Comparison of ENCODE assay signal across 13 cellular contexts in genomic region chr1:40664167-40664537, GRCh38. TPM values are rescaled to one million over a fixed set of nuclear protein-coding genes. Genes with fewer than 3 reads are reported as not detected.
DNase-seq lines count a peak whose midpoint lies in the region; ATAC-seq and TF ChIP-seq lines count a peak whose summit lies in the region.
"Had no signal": no experiment of that assay in that cellular context is flagged by ENCODE, and none has a peak within 500 bp of the region (broad histone marks: within the 10 kb centered on the region; RNA-seq: fewer than 3 reads in every experiment).

No MANE protein-coding gene starts in this region.

- H3K9me2 ChIP-seq in PC-9 (ENCODE audit: insufficient read depth), result no peaks in the 10 kb centered on the region

- H3K14ac ChIP-seq in H9 (ENCODE audit: insufficient read depth, low read length), result no peak overlapping the region

- peak overlapping the region in 1 of 7 donors; percentile 24 for H3K27ac Mint-ChIP-seq in CD4-positive, alpha-beta memory T cell
- no peak overlapping the region; a peak in 1 of 7 replicates for H3K27ac Mint-ChIP-seq in H9

- no peak for DNase-seq in CD4-positive, alpha-beta memory T cell
- DNase-seq in H9, result no peak
- DNase-seq in SK-N-DZ (ENCODE audit: low spot score), result peak; percentile 20
- no peak for DNase-seq in mesendoderm
- DNase-seq in PC-9, result no peak
- DNase-seq in NCI-H2196 (lab: John Stamatoyannopoulos, UW; ENCODE audit: unreplicated experiment), result no peak
- DNase-seq: DMS79, NCI-H187 treated with DMSO at 0.1 percent for 48 hours, SHP77 treated with DMSO at 0.1 percent for 48 hours, spleen had no signal

- H3K23me2 ChIP-seq in H9 (ENCODE audit: insufficient read length, low read depth, low read length, poor library complexity, severe bottlenecking), result no peaks in the 10 kb centered on the region

- no peak overlapping the region for H4K91ac ChIP-seq in H9 (ENCODE audit: insufficient read length, low read depth, low read length)

- no peak overlapping the region for H3K4me3 ChIP-seq in CD4-positive, alpha-beta memory T cell (ENCODE audit: low read length in 2 of 2)
- H3K4me3 ChIP-seq in mesendoderm (ENCODE audit: low read length) (no peak overlapping the region), PC-9 (no peak overlapping the region)

- no peak overlapping the region for H2BK120ac ChIP-seq in H9 (ENCODE audit: low read depth, low read length, poor library complexity, severe bottlenecking)
- no peak overlapping the region for H2BK120ac ChIP-seq in mesendoderm (ENCODE audit: low read depth, low read length)

- H3K36me3 Mint-ChIP-seq in CD4-positive, alpha-beta memory T cell, result no peaks in the 10 kb centered on the region
- H3K36me3 Mint-ChIP-seq in H9 (ENCODE audit: insufficient read depth in 1 of 3, low read depth in 3 of 3), result no peaks in the 10 kb centered on the region

- H2BK20ac ChIP-seq in H9 (ENCODE audit: low read depth, low read length, poor library complexity, severe bottlenecking), result no peak overlapping the region

- no peak overlapping the region for H3K56ac ChIP-seq in H9 (ENCODE audit: insufficient read length, low read depth, low read length)
- peak overlapping the region; percentile 5 for H3K56ac ChIP-seq in mesendoderm (ENCODE audit: low read length)

- no peaks in the 10 kb centered on the region for H3K27me3 ChIP-seq in CD4-positive, alpha-beta memory T cell (ENCODE audit: insufficient read depth, low read length)
- no peaks in the 10 kb centered on the region for H3K27me3 ChIP-seq in H9 (ENCODE audit: insufficient read depth, low read length)
- H3K27me3 ChIP-seq in mesendoderm (ENCODE audit: insufficient read depth, low read length, poor library complexity), result no peaks in the 10 kb centered on the region
- H3K27me3 ChIP-seq in PC-9 (ENCODE audit: insufficient read depth, low read depth), result no peaks in the 10 kb centered on the region
- H3K27me3 ChIP-seq: spleen had no signal

- H3K27ac ChIP-seq in CD4-positive, alpha-beta memory T cell (ENCODE audit: low read depth, low read length), result no peak overlapping the region
- H3K27ac ChIP-seq in H9 (ENCODE audit: insufficient read length, low read depth, low read length) (no peak overlapping the region), mesendoderm (ENCODE audit: low read depth, low read length) (no peak overlapping the region), PC-9 (no peak overlapping the region)

- no peak overlapping the region for H2BK15ac ChIP-seq in H9 (ENCODE audit: low read depth, low read length)
- no peak overlapping the region for H2BK15ac ChIP-seq in mesendoderm (replicated peaks; ENCODE audit: low read depth)

- H3K4ac ChIP-seq in H9 (ENCODE audit: low read depth, low read length) (no peak overlapping the region), mesendoderm (ENCODE audit: low read depth, low read length) (peak overlapping the region; percentile 47)

- H4K20me1 ChIP-seq in H9 (ENCODE audit: control insufficient read depth, insufficient read depth, insufficient read length) (no peaks in the 10 kb centered on the region), PC-9 (ENCODE audit: insufficient read depth) (no peaks in the 10 kb centered on the region)

- no TSS peak for BruUV-seq in PC-9 (replicated peaks; lab: Mats Ljungman, UMichigan)

- no peak overlapping the region for H3T11ph ChIP-seq in H9 (ENCODE audit: low read length)

- H3K9me3 Mint-ChIP-seq in CD4-positive, alpha-beta memory T cell, result no peaks in the 10 kb centered on the region
- no peaks in the 10 kb centered on the region for H3K9me3 Mint-ChIP-seq in H9

- no peaks in the 10 kb centered on the region for H3K27me3 Mint-ChIP-seq in CD4-positive, alpha-beta memory T cell
- H3K27me3 Mint-ChIP-seq in H9 (ENCODE audit: low read depth), result peaks cover 11% of the 10 kb centered on the region

- H3K18ac ChIP-seq in H9 (ENCODE audit: insufficient read length, low read depth, low read length) (no peak overlapping the region), mesendoderm (ENCODE audit: low read length) (no peak overlapping the region)

- H3K79me2 ChIP-seq in H9 (ENCODE audit: insufficient read depth, low read length) (no peaks in the 10 kb centered on the region), mesendoderm (ENCODE audit: control insufficient read depth, insufficient read depth, low read length) (no peaks in the 10 kb centered on the region), PC-9 (ENCODE audit: low read depth) (no peaks in the 10 kb centered on the region)

- no peak overlapping the region for H2BK12ac ChIP-seq in H9 (ENCODE audit: insufficient read length, low read depth, low read length)

- H3K79me1 ChIP-seq in H9 (ENCODE audit: insufficient read depth, low read depth, low read length, poor library complexity, severe bottlenecking), result no peaks in the 10 kb centered on the region
- H3K79me1 ChIP-seq in mesendoderm (ENCODE audit: low read length), result no peaks in the 10 kb centered on the region

- WGBS in H9 (ENCODE audit: extremely low coverage, insufficient read length, low lambda C conversion rate), result no CpG with 5 or more reads among the region's 1 CpG
- WGBS in mesendoderm (ENCODE audit: extremely low coverage, insufficient coverage, low lambda C conversion rate), result no CpG with 5 or more reads among the region's 1 CpG

- no peak overlapping the region for H2BK5ac ChIP-seq in H9 (ENCODE audit: insufficient read length, low read length)
- H2BK5ac ChIP-seq in mesendoderm (ENCODE audit: low read length), result no peak overlapping the region

- no peaks in the 10 kb centered on the region for H3K36me3 ChIP-seq in CD4-positive, alpha-beta memory T cell (ENCODE audit: insufficient read depth, low read length)
- H3K36me3 ChIP-seq in mesendoderm (ENCODE audit: control insufficient read depth, insufficient read depth, low read length), result no peaks in the 10 kb centered on the region
- H3K36me3 ChIP-seq in PC-9 (ENCODE audit: low read depth), result no peaks in the 10 kb centered on the region
- H3K36me3 ChIP-seq: spleen had no signal

- H4K8ac ChIP-seq in H9 (replicated peaks; ENCODE audit: insufficient read length, low read depth, low read length), result no peak overlapping the region
- no peak overlapping the region for H4K8ac ChIP-seq in mesendoderm (ENCODE audit: low read depth, low read length)

- CTCF ChIA-PET in CD4-positive, alpha-beta memory T cell (lab: Charles Lee; ENCODE audit: partially characterized antibody), result interaction anchor here (0.5 to 2.6 kb wide), 3 partner anchors 51 to 495 kb away, joined by 3 to 7 read pairs (median 3); no protein-coding TSS in a partner anchor
- CTCF ChIA-PET in PC-9 (lab: Charles Lee), result no interaction called here

- TF ChIP-seq CTCF in H9 (conservative IDR thresholded peaks at IDR 0.05) (no peak), PC-9 (conservative IDR thresholded peaks at IDR 0.05) (no peak)

- H3K9ac ChIP-seq in H9 (ENCODE audit: extremely low read depth, insufficient read length, low read length), result no peak overlapping the region
- no peak overlapping the region for H3K9ac ChIP-seq in mesendoderm (ENCODE audit: low read length)

- POLR2A ChIA-PET in CD4-positive, alpha-beta memory T cell (lab: Charles Lee; ENCODE audit: partially characterized antibody), result interaction anchor here (3.6 kb wide), 1 partner anchor 28 kb away, joined by 28 read pairs; the partner anchor contains the start of gene NFYC
- POLR2A ChIA-PET in PC-9 (lab: Charles Lee; ENCODE audit: unreplicated experiment), result no interaction called here

- H3K9me3 ChIP-seq in CD4-positive, alpha-beta memory T cell (ENCODE audit: control insufficient read depth in 1 of 2, low read length in 2 of 2), result no peaks in the 10 kb centered on the region
- H3K9me3 ChIP-seq in H9 (ENCODE audit: control insufficient read depth, low read depth, low read length) (no peaks in the 10 kb centered on the region), PC-9 (ENCODE audit: insufficient read depth, low read depth) (no peaks in the 10 kb centered on the region)
- H3K9me3 ChIP-seq: spleen had no signal

- H3K4me1 ChIP-seq in CD4-positive, alpha-beta memory T cell (ENCODE audit: insufficient read depth, low read length), result peaks cover 20% of the 10 kb centered on the region
- H3K4me1 ChIP-seq in H9 (ENCODE audit: insufficient read depth, low read length) (peaks cover 5% of the 10 kb centered on the region; the same call in 1 of the 2 replicates), mesendoderm (ENCODE audit: control insufficient read depth, low read depth, low read length) (peaks cover 3% of the 10 kb centered on the region), PC-9 (replicated peaks; ENCODE audit: insufficient read depth) (peaks cover 19% of the 10 kb centered on the region; the same call in 1 of the 2 replicates)

- H2AFZ ChIP-seq in H9 (ENCODE audit: low read length) (no peak overlapping the region), PC-9 (no peak overlapping the region)

- H3K4me1 Mint-ChIP-seq in CD4-positive, alpha-beta memory T cell, result peaks cover 4 to 41% (median 14%) of the 10 kb centered on the region in 4 donors
- peaks cover 20 to 41% of the 10 kb centered on the region in 2 experiments for H3K4me1 Mint-ChIP-seq in H9

- H3F3A ChIP-seq in PC-9 (ENCODE audit: insufficient read depth, low read depth), result peaks cover 10% of the 10 kb centered on the region; the same call in 1 of the 2 replicates

- no peak overlapping the region for H2AK5ac ChIP-seq in H9 (ENCODE audit: insufficient read length, low read length)
- H2AK5ac ChIP-seq in mesendoderm (ENCODE audit: low read length), result peak overlapping the region; percentile 64

- intact Hi-C loops in CD4-positive, alpha-beta memory T cell (cut with micrococcal nuclease), result no loop called here
- intact Hi-C loops in PC-9 (cut with micrococcal nuclease; ENCODE audit: unreplicated experiment), result no loop called here

- H3K4me3 Mint-ChIP-seq in CD4-positive, alpha-beta memory T cell, result peak overlapping the region; percentile 62 to 87 (median 82)
- peak overlapping the region; percentile 80 to 89 for H3K4me3 Mint-ChIP-seq in H9

- H3K4me2 ChIP-seq in H9 (ENCODE audit: insufficient read depth, insufficient read length, low read length), result peak overlapping the region; percentile 50
- no peak overlapping the region for H3K4me2 ChIP-seq in mesendoderm (ENCODE audit: low read length)
- no peak overlapping the region for H3K4me2 ChIP-seq in PC-9

- H4K5ac ChIP-seq in H9 (ENCODE audit: insufficient read length, low read depth, low read length), result no peak overlapping the region
- no peak overlapping the region for H4K5ac ChIP-seq in mesendoderm (ENCODE audit: low read length)

- no peak overlapping the region for H3K23ac ChIP-seq in H9 (ENCODE audit: insufficient read length, low read depth, low read length)
- H3K23ac ChIP-seq in mesendoderm (ENCODE audit: low read length), result no peak overlapping the region

- ATAC-seq in GM19328 (IDR thresholded peaks at IDR 0.05; ENCODE audit: unreplicated experiment) (no peak), HG02885 (IDR thresholded peaks at IDR 0.05; ENCODE audit: poor library complexity, unreplicated experiment) (no peak)
- ATAC-seq: esophagus mucosa had no signal

RNA-seq across cellular contexts. Expression of gene RIMS3, which starts 1.3 kb away (rescaled TPM):
- 1 to 10 TPM; 2.0 to 2.3 TPM for total RNA-seq in CD4-positive, alpha-beta memory T cell
- polyA plus RNA-seq in CD4-positive, alpha-beta memory T cell, result 1 to 10 TPM; 1.5 to 3.4 TPM
- total RNA-seq in H9 (2021), result 13.7 and 14.2 TPM in 2 replicates
- polyA plus RNA-seq in SK-N-DZ (2014; cell fraction: cytosol; rRNA removed), result 60.3 and 81.1 TPM in 2 replicates
- polyA plus RNA-seq in SK-N-DZ (2014; cell fraction: nucleus; rRNA removed), result 102 and 112 TPM in 2 replicates
- 2.9 TPM for polyA plus RNA-seq in mesendoderm (2013, experiment 1 of 2)
- 2.7 TPM for polyA plus RNA-seq in mesendoderm (2013, experiment 2 of 2)
- 12.9 and 14.0 TPM in 2 replicates for total RNA-seq in PC-9 (2021)

RNA-seq across cellular contexts. Expression of gene NFYC, which starts 27.4 kb away (rescaled TPM):
- total RNA-seq in CD4-positive, alpha-beta memory T cell, result 10 to 100 TPM; 70.4 to 73.6 TPM
- polyA plus RNA-seq in CD4-positive, alpha-beta memory T cell, result 10 to 100 TPM; 47.7 to 67.2 TPM
- 54.1 and 54.7 TPM in 2 replicates for total RNA-seq in H9 (2021)
- polyA plus RNA-seq in SK-N-DZ (2014; cell fraction: cytosol; rRNA removed), result 30.5 and 44.8 TPM in 2 replicates
- 22.8 and 36.0 TPM in 2 replicates for polyA plus RNA-seq in SK-N-DZ (2014; cell fraction: nucleus; rRNA removed)
- 60.3 TPM for polyA plus RNA-seq in mesendoderm (2013, experiment 1 of 2)
- 58.2 TPM for polyA plus RNA-seq in mesendoderm (2013, experiment 2 of 2)
- 79.4 and 91.1 TPM in 2 replicates for total RNA-seq in PC-9 (2021)
